Comparison of ENCODE assay signal across 14 cellular contexts in genomic region chr2:3463156-3463835, GRCh38.
"Had no signal": no experiment of that assay in that cellular context is flagged by ENCODE, and none has a peak within 500 bp of the region (broad histone marks: within the 10 kb centered on the region; RNA-seq: fewer than 3 reads in every experiment).

No MANE protein-coding gene starts in this region.

- H3K4me3 ChIP-seq: adrenal gland, ovary, stomach, thoracic aorta had no signal

- H3K36me3 ChIP-seq: ovary had no signal

- ATAC-seq: left cardiac atrium had no signal

- DNase-seq: activated CD4-positive, alpha-beta T cell treated with anti-CD3 and anti-CD28 coated beads for 4 hours; activated CD8-positive, alpha-beta memory T cell treated with anti-CD3 and anti-CD28 coated beads, Interleukin-2, amount 50 U/mL, for 4 hours; activated CD8-positive, alpha-beta T cell treated with anti-CD3 and anti-CD28 coated beads for 36 hours; activated naive CD4-positive, alpha-beta T cell treated with anti-CD3 and anti-CD28 coated beads, Interleukin-2, amount 50 U/mL, for 16 hours; cerebellar nuclear complex; dermis blood vessel endothelial cell; left cardiac atrium; mesendoderm; stimulated activated CD4-positive, alpha-beta T cell treated with anti-CD3 and anti-CD28 coated beads, Interleukin-15, amount 100 ng/mL, for 24 hours; stimulated activated CD4-positive, alpha-beta T cell treated with anti-CD3 and anti-CD28 coated beads, Interleukin-4, amount 100 ng/mL, for 4 hours; stomach had no signal

- H3K9me3 ChIP-seq: adrenal gland, ovary, stomach, thoracic aorta had no signal

- H3K27ac ChIP-seq: adrenal gland, ovary, stomach had no signal

- H3K27me3 ChIP-seq: adrenal gland, ovary, stomach had no signal
